ENCODE assay signal across 9 cellular contexts in genomic region chr2:137107925-137108324, GRCh38.
"Had no signal": no experiment of that assay in that cellular context is flagged by ENCODE, and none has a peak within 500 bp of the region (broad histone marks: within the 10 kb centered on the region; RNA-seq: fewer than 3 reads in every experiment).

No MANE protein-coding gene starts in this region.

- H3K9ac ChIP-seq: GM23248 had no signal

- H3K27ac ChIP-seq: GM23248, HL-60 had no signal

- H3K4me3 Mint-ChIP-seq: HFFc6 had no signal

- H3K27ac Mint-ChIP-seq: HFFc6 had no signal

- ATAC-seq: HCT116, K562 had no signal

- H3K4me1 ChIP-seq: HAP-1 had no signal

- DNase-seq: GM23248, GOT3, H7, HFFc6, IMR-90 had no signal

- H3K36me3 ChIP-seq: HAP-1 had no signal

- H2AFZ ChIP-seq: GM23248 had no signal

- FAIRE-seq: K562 had no signal

- H3K4me3 ChIP-seq: GM23248, HAP-1, K562 had no signal

- H3K9me3 ChIP-seq: HAP-1 had no signal
